Comparison of ENCODE assay signal across 23 cellular contexts in genomic region chr15:26201177-26201858, GRCh38.
"Had no signal": no experiment of that assay in that cellular context is flagged by ENCODE, and none has a peak within 500 bp of the region (broad histone marks: within the 10 kb centered on the region; RNA-seq: fewer than 3 reads in every experiment).

No MANE protein-coding gene starts in this region.

- H3K9me3 ChIP-seq: body of pancreas, colonic mucosa, thoracic aorta, upper lobe of right lung had no signal

- ATAC-seq: activated CD8-positive, alpha-beta T cell treated with anti-CD3 and anti-CD28 coated beads for 36 hours; activated T-helper 17 cell treated with anti-CD3 and anti-CD28 coated beads, Interleukin-2, amount 50 U/mL, for 72 hours; body of pancreas; foreskin keratinocyte; left ventricle myocardium superior; stimulated activated naive B cell treated with anti-CD40 and anti-IgM and Interleukin-4, amounts not matched to agents 10 μg/mL and 1 μg/mL and 100 μg/mL, for 72 hours; upper lobe of right lung had no signal

- H3K4me3 ChIP-seq: body of pancreas, colonic mucosa, hepatocyte, thoracic aorta, upper lobe of right lung had no signal

- H3K27ac ChIP-seq: body of pancreas, colonic mucosa, epithelial cell of prostate, foreskin keratinocyte, hepatocyte, thoracic aorta, upper lobe of right lung had no signal

- H3K4me3 Mint-ChIP-seq: activated B cell treated with CpG ODN at 0.5 μM for 24 hours; activated CD8-positive, alpha-beta T cell treated with anti-CD3 and anti-CD28 coated beads for 36 hours; activated naive CD4-positive, alpha-beta T cell treated with anti-CD3 and anti-CD28 coated beads for 36 hours; activated T-helper 17 cell treated with anti-CD3 and anti-CD28 coated beads, Interleukin-2, amount 50 U/mL, for 72 hours; endodermal cell; immature natural killer cell; nephron progenitor cell; stimulated activated naive B cell treated with anti-CD40 and anti-IgM and Interleukin-4, amounts not matched to agents 10 μg/mL and 1 μg/mL and 100 μg/mL, for 72 hours had no signal

- H3K4me1 ChIP-seq: body of pancreas, colonic mucosa, foreskin keratinocyte, upper lobe of right lung had no signal

- H3K9me3 Mint-ChIP-seq: activated naive CD4-positive, alpha-beta T cell treated with anti-CD3 and anti-CD28 coated beads for 36 hours; activated T-helper 17 cell treated with anti-CD3 and anti-CD28 coated beads, Interleukin-2, amount 50 U/mL, for 72 hours; endodermal cell; nephron progenitor cell; stimulated activated naive B cell treated with anti-CD40 and anti-IgM and Interleukin-4, amounts not matched to agents 10 μg/mL and 1 μg/mL and 100 μg/mL, for 72 hours had no signal

- H3K36me3 ChIP-seq: colonic mucosa, thoracic aorta, upper lobe of right lung had no signal

- FAIRE-seq: TTC549 had no signal

- H3K27me3 ChIP-seq: body of pancreas, colonic mucosa, foreskin keratinocyte, hepatocyte, upper lobe of right lung had no signal

- H3K4me1 Mint-ChIP-seq: activated B cell treated with CpG ODN at 0.5 μM for 24 hours; activated T-helper 17 cell treated with anti-CD3 and anti-CD28 coated beads, Interleukin-2, amount 50 U/mL, for 72 hours; immature natural killer cell; nephron progenitor cell; stimulated activated naive B cell treated with anti-CD40 and anti-IgM and Interleukin-4, amounts not matched to agents 10 μg/mL and 1 μg/mL and 100 μg/mL, for 72 hours had no signal

- H3K27ac Mint-ChIP-seq: activated B cell treated with CpG ODN at 0.5 μM for 24 hours; activated CD8-positive, alpha-beta T cell treated with anti-CD3 and anti-CD28 coated beads for 36 hours; activated naive CD4-positive, alpha-beta T cell treated with anti-CD3 and anti-CD28 coated beads for 36 hours; activated T-helper 17 cell treated with anti-CD3 and anti-CD28 coated beads, Interleukin-2, amount 50 U/mL, for 72 hours; endodermal cell; immature natural killer cell; nephron progenitor cell; stimulated activated naive B cell treated with anti-CD40 and anti-IgM and Interleukin-4, amounts not matched to agents 10 μg/mL and 1 μg/mL and 100 μg/mL, for 72 hours had no signal

- H3K36me3 Mint-ChIP-seq: immature natural killer cell; stimulated activated naive B cell treated with anti-CD40 and anti-IgM and Interleukin-4, amounts not matched to agents 10 μg/mL and 1 μg/mL and 100 μg/mL, for 72 hours had no signal

- DNase-seq: activated B cell treated with CpG ODN at 0.5 μM for 24 hours; activated CD4-positive, alpha-beta T cell treated with anti-CD3 and anti-CD28 coated beads for 48 hours; activated CD8-positive, alpha-beta T cell treated with anti-CD3 and anti-CD28 coated beads for 36 hours; activated naive CD4-positive, alpha-beta T cell treated with anti-CD3 and anti-CD28 coated beads for 36 hours; activated T-cell treated with anti-CD3 and anti-CD28 coated beads, Interleukin-2, amount 50 U/mL, for 1 hour; body of pancreas; central memory CD4-positive, alpha-beta T cell; colonic mucosa; endodermal cell; foreskin keratinocyte; immature natural killer cell; kidney glomerular epithelial cell; left ventricle myocardium superior; nephron progenitor cell; occipital lobe; retina; stimulated activated naive B cell treated with anti-CD40 and anti-IgM and Interleukin-4, amounts not matched to agents 10 μg/mL and 1 μg/mL and 100 μg/mL, for 72 hours; upper lobe of right lung had no signal

- H3K27me3 Mint-ChIP-seq: activated B cell treated with CpG ODN at 0.5 μM for 24 hours; activated CD8-positive, alpha-beta T cell treated with anti-CD3 and anti-CD28 coated beads for 36 hours; stimulated activated naive B cell treated with anti-CD40 and anti-IgM and Interleukin-4, amounts not matched to agents 10 μg/mL and 1 μg/mL and 100 μg/mL, for 72 hours had no signal
